In the genomic region with DNA sequence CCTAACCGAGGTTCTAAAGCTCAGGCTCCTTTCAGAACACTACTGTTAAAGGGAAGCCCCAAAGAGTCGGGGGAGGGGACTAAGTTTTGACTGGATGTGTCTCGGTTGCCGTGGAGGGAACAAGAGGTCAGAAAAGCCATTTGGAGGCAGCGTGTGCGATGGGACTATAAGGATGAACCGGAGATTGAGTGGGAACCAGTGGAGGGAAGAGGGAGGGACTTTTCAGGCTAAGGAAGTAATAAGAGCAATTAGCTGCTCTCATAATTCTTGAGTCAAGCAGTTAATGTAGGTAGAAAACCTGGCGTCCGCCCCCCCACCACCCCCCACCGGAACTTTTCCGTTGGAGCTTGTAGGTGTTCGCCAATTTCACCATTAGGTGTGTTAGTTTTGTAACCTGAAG, we compare ENCODE assay signal across 8 cellular contexts. TPM values are rescaled to one million over a fixed set of nuclear protein-coding genes. Genes with fewer than 3 reads are reported as not detected.
DNase-seq lines count a peak whose midpoint lies in the region; ATAC-seq and TF ChIP-seq lines count a peak whose summit lies in the region.

No MANE protein-coding gene starts in this region.

- TF ChIP-seq POLR2A in lower leg skin (IDR thresholded peaks at IDR 0.05), result no peak

- POLR2A ChIA-PET in CD8-positive, alpha-beta T cell (lab: Charles Lee), result interaction anchor here (1.3 to 3.6 kb wide), 5 partner anchors 60 to 508 kb away, joined by 4 to 24 read pairs (median 7); a partner anchor contains a TSS

- peak overlapping the region; percentile 93 for H3K4me3 Mint-ChIP-seq in CD8-positive, alpha-beta T cell
- H3K4me3 Mint-ChIP-seq in T-helper 1 cell treated with Interleukin-12 subunit alpha and Interleukin-12 subunit beta and Interleukin-4 antibody, amounts not matched to agents 30 μg/mL and 1 μg/mL, for 36 hours, result peak overlapping the region; percentile 94

- peak overlapping the region; percentile 93 for H3K27ac ChIP-seq in CD8-positive, alpha-beta T cell (ENCODE audit: low read depth, low read length)

- peaks cover 40% of the 10 kb centered on the region for H3K4me1 Mint-ChIP-seq in CD8-positive, alpha-beta T cell (ENCODE audit: low read depth)
- H3K4me1 Mint-ChIP-seq in T-helper 1 cell treated with Interleukin-12 subunit alpha and Interleukin-12 subunit beta and Interleukin-4 antibody, amounts not matched to agents 30 μg/mL and 1 μg/mL, for 36 hours (ENCODE audit: low read depth), result peaks cover 22% of the 10 kb centered on the region

- DNase-seq in CD8-positive, alpha-beta T cell, result peak in 5 of 7 experiments; percentile 1 to 54 (median 25)
- DNase-seq in Jurkat, Clone E6-1 (ENCODE audit: low read depth, low spot score), result peak; percentile 27
- DNase-seq in dermis blood vessel endothelial cell (peak; percentile 49), lower leg skin (ENCODE audit: low spot score in 2 of 2) (peak in 1 of 2 donors; percentile 25)
- peak; percentile 16 for DNase-seq in stimulated activated naive CD4-positive, alpha-beta T cell treated with Interleukin-2 at 50 U/mL for 16 hours (lab: John Stamatoyannopoulos, UW)

- H3K9me3 ChIP-seq in CD8-positive, alpha-beta T cell (ENCODE audit: low read length), result no peaks in the 10 kb centered on the region

- H3K9me3 Mint-ChIP-seq in CD8-positive, alpha-beta T cell, result no peaks in the 10 kb centered on the region
- no peaks in the 10 kb centered on the region for H3K9me3 Mint-ChIP-seq in T-helper 1 cell treated with Interleukin-12 subunit alpha and Interleukin-12 subunit beta and Interleukin-4 antibody, amounts not matched to agents 30 μg/mL and 1 μg/mL, for 36 hours

- H3K36me3 ChIP-seq in CD8-positive, alpha-beta T cell (ENCODE audit: insufficient read depth, low read length), result no peaks in the 10 kb centered on the region

- no peaks in the 10 kb centered on the region for H3K27me3 Mint-ChIP-seq in CD8-positive, alpha-beta T cell (ENCODE audit: low read depth)
- peaks cover 3% of the 10 kb centered on the region for H3K27me3 Mint-ChIP-seq in T-helper 1 cell treated with Interleukin-12 subunit alpha and Interleukin-12 subunit beta and Interleukin-4 antibody, amounts not matched to agents 30 μg/mL and 1 μg/mL, for 36 hours (ENCODE audit: low read depth)

- ATAC-seq in CD8-positive, alpha-beta T cell, result peak; percentile 6
- peak; percentile 9 for ATAC-seq in GM19438 (IDR thresholded peaks at IDR 0.05; ENCODE audit: low read depth, unreplicated experiment)
- ATAC-seq in HG03457 (IDR thresholded peaks at IDR 0.05; ENCODE audit: unreplicated experiment), result no peak

- CTCF ChIA-PET in CD8-positive, alpha-beta T cell (lab: Charles Lee), result interaction anchor here (1.2 to 3.3 kb wide), 3 partner anchors 59 to 507 kb away, joined by 4 to 18 read pairs (median 5); a partner anchor contains a TSS

- intact Hi-C loops in CD8-positive, alpha-beta T cell (cut with DNase I, micrococcal nuclease), result loop anchor here (1.0 to 10.0 kb wide), 11 partner anchors 60 to 1595 kb away; a partner anchor contains a TSS
- intact Hi-C loops in lower leg skin (cut with DNase I; ENCODE audit: low total_unique reads), result no loop called here

- TF ChIP-seq CTCF in CD8-positive, alpha-beta T cell (IDR thresholded peaks at IDR 0.05), result no peak
- TF ChIP-seq CTCF in lower leg skin (IDR thresholded peaks at IDR 0.05), result no peak

- H3K27me3 ChIP-seq in CD8-positive, alpha-beta T cell (ENCODE audit: insufficient read depth, low read length), result no peaks in the 10 kb centered on the region

- WGBS in lower leg skin, 2 donors, result 0 to 1% methylated on average over 12 of the region's 12 CpGs

- peak overlapping the region; percentile 78 for H3K4me3 ChIP-seq in CD8-positive, alpha-beta T cell (ENCODE audit: low read depth, low read length)
- peak overlapping the region; percentile 88 for H3K4me3 ChIP-seq in Jurkat, Clone E6-1 (ENCODE audit: low read length)
- H3K4me3 ChIP-seq in lower leg skin (ENCODE audit: low read depth, poor library complexity, severe bottlenecking), result peak overlapping the region; percentile 89

- H3K36me3 Mint-ChIP-seq in CD8-positive, alpha-beta T cell, result peaks cover 5% of the 10 kb centered on the region
- H3K36me3 Mint-ChIP-seq in T-helper 1 cell treated with Interleukin-12 subunit alpha and Interleukin-12 subunit beta and Interleukin-4 antibody, amounts not matched to agents 30 μg/mL and 1 μg/mL, for 36 hours (ENCODE audit: low read depth), result peaks cover 3% of the 10 kb centered on the region

- peak overlapping the region; percentile 96 for H3K27ac Mint-ChIP-seq in CD8-positive, alpha-beta T cell
- peak overlapping the region; percentile 95 for H3K27ac Mint-ChIP-seq in T-helper 1 cell treated with Interleukin-12 subunit alpha and Interleukin-12 subunit beta and Interleukin-4 antibody, amounts not matched to agents 30 μg/mL and 1 μg/mL, for 36 hours

- peaks cover 21% of the 10 kb centered on the region for H3K4me1 ChIP-seq in CD8-positive, alpha-beta T cell (ENCODE audit: insufficient read depth, low read length)

RNA-seq across cellular contexts. Expression of a gene that starts 0.5 kb away (rescaled TPM):
- total RNA-seq in CD8-positive, alpha-beta T cell, result 10 to 100 TPM; 61.2 to 61.3 TPM
- 18.5 TPM for polyA plus RNA-seq in Jurkat, Clone E6-1 (2012; ENCODE audit: insufficient read depth, insufficient read length)
- total RNA-seq in dermis blood vessel endothelial cell (50.0 and 64.3 TPM in 2 replicates), lower leg skin (10 to 100 TPM; 52.9 to 74.8 (median 64.4) TPM)

RNA-seq across cellular contexts. Expression of a gene that starts 59.7 kb away (rescaled TPM):
- 10 to 100 TPM; 12.3 to 12.5 TPM for total RNA-seq in CD8-positive, alpha-beta T cell
- 12.3 TPM for polyA plus RNA-seq in Jurkat, Clone E6-1 (2012; ENCODE audit: insufficient read depth, insufficient read length)
- total RNA-seq in dermis blood vessel endothelial cell, result 10.9 and 15.4 TPM in 2 replicates
- total RNA-seq in lower leg skin, result 10 to 100 TPM in 1 of 4 donors, 1 to 10 TPM in 3; 4.7 to 10.7 (median 6.5) TPM
